15 cellular contexts compared by ENCODE assay signal in genomic region chr5:160452721-160453263, GRCh38. TPM values are rescaled to one million over a fixed set of nuclear protein-coding genes. Genes with fewer than 3 reads are reported as not detected.
"Had no signal": no experiment of that assay in that cellular context is flagged by ENCODE, and none has a peak within 500 bp of the region (broad histone marks: within the 10 kb centered on the region; RNA-seq: fewer than 3 reads in every experiment).

No MANE protein-coding gene starts in this region.

- H3K9me3 ChIP-seq: ascending aorta, gastrocnemius medialis, heart right ventricle, stomach, thoracic aorta had no signal

- H3K4me3 ChIP-seq: ascending aorta, gastrocnemius medialis, heart right ventricle, stomach, thoracic aorta had no signal

- ATAC-seq: activated CD8-positive, alpha-beta T cell treated with anti-CD3 and anti-CD28 coated beads, Interleukin-2, amount 10 ng/mL, durations not matched to agents 7 days and 5 days; gastrocnemius medialis; heart right ventricle; left lobe of liver had no signal

- H3K4me1 ChIP-seq: ascending aorta, gastrocnemius medialis had no signal

- H3K4me3 Mint-ChIP-seq: activated CD8-positive, alpha-beta T cell treated with anti-CD3 and anti-CD28 coated beads, Interleukin-2, amount 10 ng/mL, durations not matched to agents 7 days and 5 days; nephron progenitor cell had no signal

- H3K27ac Mint-ChIP-seq: activated CD8-positive, alpha-beta T cell treated with anti-CD3 and anti-CD28 coated beads, Interleukin-2, amount 10 ng/mL, durations not matched to agents 7 days and 5 days; nephron progenitor cell had no signal

- FAIRE-seq: bronchial epithelial cell, endometrium, urothelium cell line had no signal

- DNase-seq: activated CD8-positive, alpha-beta memory T cell treated with anti-CD3 and anti-CD28 coated beads, Interleukin-2, amount 50 U/mL, for 48 hours; activated CD8-positive, alpha-beta T cell treated with anti-CD3 and anti-CD28 coated beads, Interleukin-2, amount 10 ng/mL, durations not matched to agents 7 days and 5 days; activated naive CD4-positive, alpha-beta T cell; gastrocnemius medialis; heart right ventricle; islet precursor cell; nephron progenitor cell; stimulated activated CD4-positive, alpha-beta T cell treated with anti-CD3 and anti-CD28 coated beads, Interleukin-4, amount 100 ng/mL, for 1 hour; stomach had no signal

- H3K27me3 ChIP-seq: ascending aorta had no signal

- H3K27ac ChIP-seq: ascending aorta, gastrocnemius medialis, stomach, thoracic aorta had no signal

- H3K36me3 ChIP-seq: ascending aorta, gastrocnemius medialis, heart right ventricle, stomach, thoracic aorta had no signal

RNA-seq across cellular contexts. Expression of gene FAM200C, which starts 52.9 kb away (rescaled TPM):
- total RNA-seq: ascending aorta had no signal
